13 cellular contexts compared by ENCODE assay signal in genomic region chr3:105764378-105765376, GRCh38.
DNase-seq lines count a peak whose midpoint lies in the region; ATAC-seq, FAIRE-seq and TF ChIP-seq lines count a peak whose summit lies in the region.
"Had no signal": no experiment of that assay in that cellular context is flagged by ENCODE, and none has a peak within 500 bp of the region (broad histone marks: within the 10 kb centered on the region; RNA-seq: fewer than 3 reads in every experiment).

No MANE protein-coding gene starts in this region.

- FAIRE-seq in H54 (lab: Jason Lieb, UNC) = no peak

- H3K27ac ChIP-seq in DND-41 (ENCODE audit: low read length) = no peak overlapping the region
- H3K27ac ChIP-seq: WERI-Rb-1 had no signal

- peaks cover 19% of the 10 kb centered on the region for H3K36me3 ChIP-seq in DND-41 (ENCODE audit: insufficient read depth, low read length)

- H3K4me3 ChIP-seq in DND-41 (ENCODE audit: low read depth in 1 of 2, low read length in 2 of 2) = no peak overlapping the region

- H4K20me1 ChIP-seq in DND-41 (ENCODE audit: insufficient read depth, low read length) = no peaks in the 10 kb centered on the region

- no peak overlapping the region for H3K4me2 ChIP-seq in DND-41 (ENCODE audit: insufficient read depth, low read length)

- ATAC-seq in DND-41 (ENCODE audit: insufficient read depth, low read depth) (peak; percentile 56; the same call in 1 of the 3 replicates), GM21515 (IDR thresholded peaks at IDR 0.05; ENCODE audit: unreplicated experiment) (peak; percentile 57), SK-N-SH treated with all-trans-retinoic acid at 6 μM for 48 hours (no peak)
- peak; percentile 52 for ATAC-seq in central memory CD8-positive, alpha-beta T cell (replicated peaks; ENCODE audit: extremely low read depth, poor library complexity, severe bottlenecking)

- peak overlapping the region; percentile 39 for H3K4me3 Mint-ChIP-seq in central memory CD8-positive, alpha-beta T cell
- H3K4me3 Mint-ChIP-seq: H9 had no signal

- peaks cover 20% of the 10 kb centered on the region for H3K9me3 ChIP-seq in DND-41 (ENCODE audit: insufficient read depth, low read length, severe bottlenecking)

- peaks cover 17% of the 10 kb centered on the region for H3K36me3 Mint-ChIP-seq in central memory CD8-positive, alpha-beta T cell (ENCODE audit: insufficient read depth)

- H3K27ac Mint-ChIP-seq in central memory CD8-positive, alpha-beta T cell (ENCODE audit: low read depth) = peak overlapping the region; percentile 74
- H3K27ac Mint-ChIP-seq: H9 had no signal

- no peak for DNase-seq in DND-41
- DNase-seq in NOMO-1 treated with dmso at 0.1 percent for 144 hours (lab: John Stamatoyannopoulos, UW; ENCODE audit: unreplicated experiment) = peak; percentile 7
- no peak for DNase-seq in central memory CD8-positive, alpha-beta T cell (ENCODE audit: low spot score in 2 of 2)
- no peak for DNase-seq in H54 (ENCODE audit: insufficient read length, low spot score)
- DNase-seq in kidney tubule cell (ENCODE audit: low spot score) = no peak
- no peak for DNase-seq in DMS 273 treated with DMSO at 0.1 percent for 48 hours (lab: John Stamatoyannopoulos, UW)
- DNase-seq: anterior cingulate cortex; H9; NCI-H1417 treated with DMSO at 0.1 percent for 48 hours; stimulated activated CD4-positive, alpha-beta T cell treated with anti-CD3 and anti-CD28 coated beads, Interleukin-12 subunit alpha, Interleukin-12 subunit beta, amount 100 ng/mL, for 4 hours; WERI-Rb-1 had no signal

- peaks cover 14% of the 10 kb centered on the region for H3K9me3 Mint-ChIP-seq in central memory CD8-positive, alpha-beta T cell

- no peaks in the 10 kb centered on the region for H3K27me3 Mint-ChIP-seq in central memory CD8-positive, alpha-beta T cell

- no peak for TF ChIP-seq POLR2A in H54 (IDR thresholded peaks at IDR 0.05; ENCODE audit: low read depth, low read length)

- no peak overlapping the region for H2AFZ ChIP-seq in DND-41 (ENCODE audit: low read depth, low read length)

- no peak for TF ChIP-seq CTCF in DND-41 (IDR thresholded peaks at IDR 0.05; ENCODE audit: borderline replicate concordance, extremely low read depth, low read length, poor library complexity, severe bottlenecking)

- H3K4me1 ChIP-seq in DND-41 (ENCODE audit: insufficient read depth, low read length) = no peaks in the 10 kb centered on the region

- no peak overlapping the region for H3K9ac ChIP-seq in DND-41 (ENCODE audit: low read depth, low read length)

- H3K27me3 ChIP-seq in DND-41 (ENCODE audit: insufficient read depth, low read length, poor library complexity) = no peaks in the 10 kb centered on the region

- H3K79me2 ChIP-seq in DND-41 (ENCODE audit: insufficient read depth, low read length) = no peaks in the 10 kb centered on the region

- peaks cover 82% of the 10 kb centered on the region for H3K4me1 Mint-ChIP-seq in central memory CD8-positive, alpha-beta T cell

TF ChIP-seq in SK-N-SH treated with all-trans-retinoic acid at 6 μM for 48 hours, 23 proteins besides CTCF, POLR2A, EP300 and RAD21:
- TF ChIP-seq ARNTL (CRISPR knock-in tag; IDR thresholded peaks at IDR 0.05; ENCODE audit: borderline replicate concordance, low read depth) = no peak
- TF ChIP-seq TOX (CRISPR knock-in tag; IDR thresholded peaks at IDR 0.05; ENCODE audit: borderline replicate concordance) = no peak
- TF ChIP-seq ZNF70 (CRISPR knock-in tag; IDR thresholded peaks at IDR 0.05) = no peak
- no peak for TF ChIP-seq ZNF565 (CRISPR knock-in tag; conservative IDR thresholded peaks at IDR 0.05; ENCODE audit: low read depth)
- TF ChIP-seq RARB (CRISPR knock-in tag; IDR thresholded peaks at IDR 0.05) = no peak
- TF ChIP-seq ZC3H10 (CRISPR knock-in tag; IDR thresholded peaks at IDR 0.05) = no peak
